In the genomic region with DNA sequence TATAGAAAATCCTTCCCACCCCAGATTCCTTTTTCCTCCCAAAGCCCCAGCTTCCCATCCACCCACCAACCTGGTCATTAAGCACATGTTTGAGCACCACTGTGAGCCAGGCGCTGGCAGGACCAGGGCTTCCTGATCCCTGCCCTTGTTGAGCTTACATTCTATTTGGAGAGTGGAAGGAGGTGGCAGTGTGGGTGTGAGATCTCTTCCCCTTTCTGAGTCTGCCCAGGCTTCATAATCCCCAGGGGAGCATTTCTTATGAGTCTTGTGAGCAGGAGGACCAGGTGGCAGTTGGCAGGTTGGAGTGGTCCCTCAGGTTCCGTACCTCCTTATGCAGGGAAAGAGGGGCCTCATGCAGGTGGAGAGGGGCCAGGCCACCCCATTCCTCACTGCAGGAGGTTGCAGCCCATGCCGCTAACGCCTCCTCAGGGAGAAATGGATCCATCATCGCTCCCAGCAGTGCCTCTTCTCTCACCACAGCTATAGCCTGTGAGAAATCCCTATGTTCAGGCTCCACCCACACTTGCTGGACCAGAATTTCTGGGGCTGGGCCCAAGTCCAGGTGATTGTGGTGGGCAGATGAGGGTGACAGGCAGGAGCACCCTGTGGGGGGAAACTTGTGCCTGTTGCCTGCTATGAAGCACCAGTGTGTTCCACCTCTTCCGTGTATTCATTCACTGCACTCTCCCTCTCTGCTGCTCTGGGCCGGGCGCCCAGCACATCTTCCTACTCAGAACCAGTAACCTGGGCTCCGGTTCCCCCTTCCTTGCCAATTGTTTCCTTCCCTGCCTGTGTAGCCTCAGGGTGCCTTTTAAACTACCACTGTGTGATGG, we compare ENCODE assay signal across 14 cellular contexts. TPM values are rescaled to one million over a fixed set of nuclear protein-coding genes. Genes with fewer than 3 reads are reported as not detected.
DNase-seq lines count a peak whose midpoint lies in the region; ATAC-seq and TF ChIP-seq lines count a peak whose summit lies in the region.
"Had no signal": no experiment of that assay in that cellular context is flagged by ENCODE, and none has a peak within 500 bp of the region (broad histone marks: within the 10 kb centered on the region; RNA-seq: fewer than 3 reads in every experiment).

No MANE protein-coding gene starts in this region.

- no peak overlapping the region for H2AFZ ChIP-seq in OCI-LY3 (ENCODE audit: low read depth, low read length)

- peak overlapping the region; percentile 21; the same call in 1 of the 2 replicates for H3K9ac ChIP-seq in OCI-LY3 (ENCODE audit: low read length)
- H3K9ac ChIP-seq: KMS-11 had no signal

- H3K79me2 ChIP-seq in OCI-LY3 (ENCODE audit: low read length): peaks cover 91% of the 10 kb centered on the region

- no peak for ATAC-seq in effector memory CD8-positive, alpha-beta T cell (replicated peaks)
- no peak for ATAC-seq in GM21825 (IDR thresholded peaks at IDR 0.05; ENCODE audit: unreplicated experiment)
- ATAC-seq: left colon, Panc1 had no signal

- 48% methylated on average over 9 of the region's 9 CpGs for WGBS in prostate gland

- H3K36me3 Mint-ChIP-seq in activated CD4-positive, alpha-beta T cell treated with anti-CD3 and anti-CD28 coated beads, Interleukin-2, amount 10 ng/mL, durations not matched to agents 24 days and 14 days (ENCODE audit: low read depth): peaks cover 50% of the 10 kb centered on the region
- H3K36me3 Mint-ChIP-seq in effector memory CD8-positive, alpha-beta T cell (ENCODE audit: insufficient read depth): peaks cover 48% of the 10 kb centered on the region
- H3K36me3 Mint-ChIP-seq in chondrocyte (ENCODE audit: low read depth): peaks cover 19% of the 10 kb centered on the region

- H3K27me3 ChIP-seq in OCI-LY3 (ENCODE audit: low read depth, low read length) (no peaks in the 10 kb centered on the region), prostate gland (replicated peaks; ENCODE audit: insufficient read depth) (no peaks in the 10 kb centered on the region)

- 0 out of 2 replicates have a peak overlapping the region, but pooled peaks have one; percentile 19 for H3K4me3 ChIP-seq in OCI-LY3 (ENCODE audit: low read length)
- H3K4me3 ChIP-seq in prostate gland: no peak overlapping the region

- H3K4me1 ChIP-seq in OCI-LY3 (ENCODE audit: low read length) (peaks cover 49% of the 10 kb centered on the region), prostate gland (replicated peaks) (peaks cover 15% of the 10 kb centered on the region)

- peak overlapping the region; percentile 56 for H3K4me2 ChIP-seq in OCI-LY3 (ENCODE audit: low read length)
- H3K4me2 ChIP-seq: KMS-11 had no signal

- H3K9me3 ChIP-seq in OCI-LY3 (ENCODE audit: insufficient read depth, low read length): no peaks in the 10 kb centered on the region
- H3K9me3 ChIP-seq in prostate gland: no peaks in the 10 kb centered on the region

- DNase-seq in activated CD4-positive, alpha-beta T cell treated with anti-CD3 and anti-CD28 coated beads, Interleukin-2, amount 10 ng/mL, durations not matched to agents 24 days and 14 days: no peak
- DNase-seq in activated CD4-positive, alpha-beta T cell treated with anti-CD3 and anti-CD28 coated beads, Interleukin-2, amount 50 U/mL, for 4 hours: no peak
- DNase-seq in effector memory CD8-positive, alpha-beta T cell: no peak
- DNase-seq in prostate gland (ENCODE audit: low spot score) (peak; percentile 10), NCI-H146 treated with DMSO at 0.1 percent for 48 hours (lab: John Stamatoyannopoulos, UW; ENCODE audit: unreplicated experiment) (no peak), chondrocyte (ENCODE audit: low spot score) (no peak)
- DNase-seq: DND-41, glutamatergic neuron, left colon, NCI-H2107 had no signal

- H3K9me3 Mint-ChIP-seq in activated CD4-positive, alpha-beta T cell treated with anti-CD3 and anti-CD28 coated beads, Interleukin-2, amount 10 ng/mL, durations not matched to agents 24 days and 14 days: no peaks in the 10 kb centered on the region
- no peaks in the 10 kb centered on the region for H3K9me3 Mint-ChIP-seq in effector memory CD8-positive, alpha-beta T cell
- H3K9me3 Mint-ChIP-seq in chondrocyte (ENCODE audit: low read depth): no peaks in the 10 kb centered on the region

- H3K27ac ChIP-seq in OCI-LY3 (ENCODE audit: low read length): peak overlapping the region; percentile 25
- H3K27ac ChIP-seq in prostate gland: no peak overlapping the region
- H3K27ac ChIP-seq: KMS-11 had no signal

- no peak overlapping the region for H3K4me3 Mint-ChIP-seq in activated CD4-positive, alpha-beta T cell treated with anti-CD3 and anti-CD28 coated beads, Interleukin-2, amount 10 ng/mL, durations not matched to agents 24 days and 14 days
- peak overlapping the region; percentile 18 to 66 for H3K4me3 Mint-ChIP-seq in effector memory CD8-positive, alpha-beta T cell
- no peak overlapping the region for H3K4me3 Mint-ChIP-seq in chondrocyte (ENCODE audit: unreplicated experiment)

- peaks cover 79% of the 10 kb centered on the region for H4K20me1 ChIP-seq in OCI-LY3 (ENCODE audit: insufficient read depth, low read length)

- H3K36me3 ChIP-seq in OCI-LY3 (replicated peaks; ENCODE audit: low read depth, low read length): peaks cover 57% of the 10 kb centered on the region
- H3K36me3 ChIP-seq in prostate gland: peaks cover 0 to 12% of the 10 kb centered on the region in 2 donors

- no peak for TF ChIP-seq POLR2A in prostate gland (IDR thresholded peaks at IDR 0.05)

- peaks cover 28% of the 10 kb centered on the region for H3K4me1 Mint-ChIP-seq in activated CD4-positive, alpha-beta T cell treated with anti-CD3 and anti-CD28 coated beads, Interleukin-2, amount 10 ng/mL, durations not matched to agents 24 days and 14 days
- peaks cover 53 to 65% of the 10 kb centered on the region in 2 donors for H3K4me1 Mint-ChIP-seq in effector memory CD8-positive, alpha-beta T cell (ENCODE audit: low read depth in 2 of 2)
- H3K4me1 Mint-ChIP-seq in chondrocyte (ENCODE audit: low read depth): peaks cover 31% of the 10 kb centered on the region

- TF ChIP-seq CTCF in OCI-LY3 (IDR thresholded peaks at IDR 0.05; ENCODE audit: low read depth, low read length) (no peak), prostate gland (IDR thresholded peaks at IDR 0.05) (no peak), chondrocyte (IDR thresholded peaks at IDR 0.05) (no peak)

- peak overlapping the region; percentile 9 for H3K27ac Mint-ChIP-seq in activated CD4-positive, alpha-beta T cell treated with anti-CD3 and anti-CD28 coated beads, Interleukin-2, amount 10 ng/mL, durations not matched to agents 24 days and 14 days
- peak overlapping the region; percentile 91 to 92 for H3K27ac Mint-ChIP-seq in effector memory CD8-positive, alpha-beta T cell
- H3K27ac Mint-ChIP-seq in chondrocyte (ENCODE audit: unreplicated experiment): no peak overlapping the region

- H3K27me3 Mint-ChIP-seq in activated CD4-positive, alpha-beta T cell treated with anti-CD3 and anti-CD28 coated beads, Interleukin-2, amount 10 ng/mL, durations not matched to agents 24 days and 14 days: no peaks in the 10 kb centered on the region
- no peaks in the 10 kb centered on the region for H3K27me3 Mint-ChIP-seq in effector memory CD8-positive, alpha-beta T cell
- no peaks in the 10 kb centered on the region for H3K27me3 Mint-ChIP-seq in chondrocyte (ENCODE audit: low read depth)

- intact Hi-C loops in activated CD4-positive, alpha-beta T cell treated with anti-CD3 and anti-CD28 coated beads, Interleukin-2, amount 10 ng/mL, durations not matched to agents 24 days and 14 days (cut with micrococcal nuclease): no loop called here
- intact Hi-C loops in prostate gland (cut with DNase I): no loop called here

RNA-seq across cellular contexts. Expression of gene UBE2L3, which starts 23.5 kb away (rescaled TPM):
- total RNA-seq in activated CD4-positive, alpha-beta T cell treated with anti-CD3 and anti-CD28 coated beads, Interleukin-2, amount 10 ng/mL, durations not matched to agents 24 days and 14 days: 62.1 and 63.3 TPM in 2 replicates
- 10 to 100 TPM; 61.7 to 78.1 TPM for total RNA-seq in prostate gland
- 53.2 to 57.5 TPM (median 53.7 TPM) in 3 replicates for total RNA-seq in chondrocyte

RNA-seq across cellular contexts. Expression of gene YDJC, which starts 38.8 kb away (rescaled TPM):
- total RNA-seq in activated CD4-positive, alpha-beta T cell treated with anti-CD3 and anti-CD28 coated beads, Interleukin-2, amount 10 ng/mL, durations not matched to agents 24 days and 14 days: 54.2 and 56.1 TPM in 2 replicates
- 10 to 100 TPM; 44.9 to 74.1 TPM for total RNA-seq in prostate gland
- 13.3 to 14.6 TPM (median 14.6 TPM) in 3 replicates for total RNA-seq in chondrocyte

RNA-seq across cellular contexts. Expression of gene RIMBP3C, which starts 39.8 kb away (rescaled TPM):
- 0.19 and 0.26 TPM in 2 replicates for total RNA-seq in activated CD4-positive, alpha-beta T cell treated with anti-CD3 and anti-CD28 coated beads, Interleukin-2, amount 10 ng/mL, durations not matched to agents 24 days and 14 days
- total RNA-seq in prostate gland (1 to 10 TPM in 1 of 2 donors, under 1 TPM in 1; 0.14 to 6.4 TPM), chondrocyte (0.22 to 0.75 TPM (median 0.38 TPM) in 3 replicates)

RNA-seq across cellular contexts. Expression of gene CCDC116, which starts 41.5 kb away (rescaled TPM):
- total RNA-seq in activated CD4-positive, alpha-beta T cell treated with anti-CD3 and anti-CD28 coated beads, Interleukin-2, amount 10 ng/mL, durations not matched to agents 24 days and 14 days: 0.40 and 0.51 TPM in 2 replicates
- total RNA-seq in prostate gland (1 to 10 TPM in 1 of 2 donors, under 1 TPM in 1; 0.27 to 3.1 TPM), chondrocyte (0.44 to 0.85 TPM (median 0.47 TPM) in 3 replicates)

RNA-seq across cellular contexts. Expression of gene SDF2L1, which starts 51.1 kb away (rescaled TPM):
- total RNA-seq in activated CD4-positive, alpha-beta T cell treated with anti-CD3 and anti-CD28 coated beads, Interleukin-2, amount 10 ng/mL, durations not matched to agents 24 days and 14 days: 94.3 and 103 TPM in 2 replicates
- 10 to 100 TPM; 30.5 to 87.2 TPM for total RNA-seq in prostate gland
- total RNA-seq in chondrocyte: 21.2 to 28.4 TPM (median 26.0 TPM) in 3 replicates

Comparison
In these comparisons a context has a peak if more than half of its experiments do, and no peak if none do; other contexts are left out.
1. H3K4me3 Mint-ChIP-seq: peak in effector memory CD8-positive, alpha-beta T cell (2 of 2); none in activated CD4-positive, alpha-beta T cell treated with anti-CD3 and anti-CD28 coated beads, Interleukin-2, amount 10 ng/mL, durations not matched to agents 24 days and 14 days (single experiment) and chondrocyte (single experiment).